ENCODE assay signal across 12 cellular contexts in the genomic region with DNA sequence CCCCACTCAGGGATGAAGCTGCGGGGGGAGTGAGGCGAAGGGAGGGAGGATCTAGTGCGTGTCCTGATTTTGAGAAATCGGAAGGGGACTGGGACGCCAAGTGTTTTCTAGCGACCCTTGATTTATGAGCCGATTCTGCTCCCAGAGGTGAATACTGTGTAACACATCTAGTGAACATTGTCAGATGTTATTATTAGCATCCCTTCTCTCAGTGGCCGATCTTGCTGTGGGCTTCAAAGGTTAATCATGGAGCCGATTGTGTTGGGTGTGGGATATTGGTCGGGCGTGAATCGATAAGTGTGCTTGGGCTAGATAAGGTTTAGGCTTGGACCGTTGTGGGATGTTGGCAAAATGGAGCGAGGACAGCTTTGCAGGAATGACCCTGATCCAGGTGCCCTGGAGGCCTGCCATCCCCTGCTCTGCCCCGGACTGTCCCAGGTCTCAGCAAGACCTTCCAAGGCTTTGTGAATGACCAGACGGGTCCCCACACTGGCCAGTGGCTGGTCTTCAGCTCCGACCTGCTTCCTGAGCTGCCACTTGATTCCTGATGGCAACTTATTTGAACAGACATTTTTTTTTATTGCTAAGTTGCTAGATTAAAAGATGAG. TPM values are rescaled to one million over a fixed set of nuclear protein-coding genes. Genes with fewer than 3 reads are reported as not detected.
DNase-seq lines count a peak whose midpoint lies in the region; ATAC-seq and TF ChIP-seq lines count a peak whose summit lies in the region.
"Had no signal": no experiment of that assay in that cellular context is flagged by ENCODE, and none has a peak within 500 bp of the region (broad histone marks: within the 10 kb centered on the region; RNA-seq: fewer than 3 reads in every experiment).

No MANE protein-coding gene starts in this region.

- WGBS in trophoblast cell (ENCODE audit: extremely low coverage, insufficient coverage, insufficient read length), result no CpG with 5 or more reads among the region's 17 CpGs
- WGBS in stomach, 5 donors, result 10 to 13% (median 12%) methylated on average over 10 to 17 of the region's 17 CpGs

- H2BK12ac ChIP-seq in trophoblast cell (ENCODE audit: low read length), result no peak overlapping the region

- DNase-seq in activated T-cell treated with anti-CD3 and anti-CD28 coated beads, Interleukin-2, amount 50 U/mL, for 72 hours, result no peak
- DNase-seq in activated T-cell treated with anti-CD3 and anti-CD28 coated beads, Interleukin-2, amount 50 U/mL, for 1 hour, result no peak
- no peak for DNase-seq in Panc1 (ENCODE audit: low read depth, low spot score)
- DNase-seq in fibroblast of mammary gland (ENCODE audit: low read depth), result no peak
- DNase-seq in trophoblast cell, result no peak
- no peak for DNase-seq in NCI-H524 (lab: John Stamatoyannopoulos, UW)
- DNase-seq in stomach, result no peak
- DNase-seq: effector memory CD4-positive, alpha-beta T cell; SJCRH30 had no signal

- no peaks in the 10 kb centered on the region for H3K36me3 Mint-ChIP-seq in activated T-cell treated with anti-CD3 and anti-CD28 coated beads, Interleukin-2, amount 50 U/mL, for 72 hours (ENCODE audit: insufficient read depth in 2 of 2)

- H4K12ac ChIP-seq in trophoblast cell (ENCODE audit: low read depth, low read length), result no peak overlapping the region

- no peak overlapping the region for H3K23ac ChIP-seq in trophoblast cell (ENCODE audit: low read length)

- no peak overlapping the region for H2AFZ ChIP-seq in trophoblast cell (ENCODE audit: insufficient read depth, low read length, poor library complexity)

- no peak overlapping the region for H4K8ac ChIP-seq in trophoblast cell (ENCODE audit: low read depth, low read length)

- ATAC-seq in activated T-cell treated with anti-CD3 and anti-CD28 coated beads, Interleukin-2, amount 50 U/mL, for 72 hours (replicated peaks in 1 of 2), result no peak
- ATAC-seq in Panc1, result peak; percentile 52
- no peak for ATAC-seq in GM18909 (IDR thresholded peaks at IDR 0.05; ENCODE audit: poor library complexity, unreplicated experiment)
- ATAC-seq: gastroesophageal sphincter had no signal

- peaks cover 54% of the 10 kb centered on the region for H3K27me3 Mint-ChIP-seq in activated T-cell treated with anti-CD3 and anti-CD28 coated beads, Interleukin-2, amount 50 U/mL, for 72 hours (ENCODE audit: low read depth)

- H3K36me3 ChIP-seq in Panc1 (ENCODE audit: control insufficient read depth, insufficient read depth, low read length) (no peaks in the 10 kb centered on the region), trophoblast cell (ENCODE audit: control insufficient read depth in 1 of 2, insufficient read depth in 2 of 2, low read length in 2 of 2) (no peaks in the 10 kb centered on the region), stomach (no peaks in the 10 kb centered on the region)
- H3K36me3 ChIP-seq: gastroesophageal sphincter, SJCRH30 had no signal

- CTCF ChIA-PET in Panc1 (lab: Charles Lee), result interaction anchor here (0.6 to 1.2 kb wide), 2 partner anchors 121 to 723 kb away, joined by 4 read pairs; no protein-coding TSS in a partner anchor

- intact Hi-C loops in Panc1 (cut with micrococcal nuclease; ENCODE audit: unreplicated experiment) (loop anchor here (10.0 kb wide), 1 partner anchor 168 kb away; no protein-coding TSS in a partner anchor), stomach (cut with DNase I; ENCODE audit: low total_unique reads) (no loop called here)

- peak overlapping the region in 1 of 2 donors; percentile 41 for H3K4me3 Mint-ChIP-seq in activated T-cell treated with anti-CD3 and anti-CD28 coated beads, Interleukin-2, amount 50 U/mL, for 72 hours

- peaks cover 4% of the 10 kb centered on the region for H3K79me2 ChIP-seq in trophoblast cell (ENCODE audit: control insufficient read depth, insufficient read depth, low read length, poor library complexity)

- no peaks in the 10 kb centered on the region for H3K4me1 Mint-ChIP-seq in activated T-cell treated with anti-CD3 and anti-CD28 coated beads, Interleukin-2, amount 50 U/mL, for 72 hours (ENCODE audit: low read depth)

- in situ Hi-C loops in Panc1 (cut with HindIII; ENCODE audit: low pct_unique_long_range_greater_than_20kb, low sequenced_read_pairs), result no loop called here

- no peak overlapping the region for H3K4ac ChIP-seq in trophoblast cell (ENCODE audit: low read depth, low read length)

- H2BK120ac ChIP-seq in trophoblast cell (ENCODE audit: insufficient read depth, low read length, poor library complexity), result no peak overlapping the region

- no peaks in the 10 kb centered on the region for H3K79me1 ChIP-seq in trophoblast cell (ENCODE audit: low read length)

- H2AK5ac ChIP-seq in trophoblast cell (ENCODE audit: low read length), result no peak overlapping the region

- H3K9me3 ChIP-seq in Panc1 (ENCODE audit: control insufficient read depth, insufficient read depth, low read depth, low read length), result no peaks in the 10 kb centered on the region
- no peaks in the 10 kb centered on the region for H3K9me3 ChIP-seq in trophoblast cell (ENCODE audit: insufficient read depth, low read depth, low read length)
- H3K9me3 ChIP-seq in stomach, result no peaks in the 10 kb centered on the region
- H3K9me3 ChIP-seq: gastroesophageal sphincter, SJCRH30 had no signal

- H3K27ac Mint-ChIP-seq in activated T-cell treated with anti-CD3 and anti-CD28 coated beads, Interleukin-2, amount 50 U/mL, for 72 hours, result peak overlapping the region; percentile 17

- no peak overlapping the region for H3K27ac ChIP-seq in Panc1 (ENCODE audit: low read length)
- H3K27ac ChIP-seq in trophoblast cell (ENCODE audit: low read depth, low read length), result no peak overlapping the region
- no peak overlapping the region for H3K27ac ChIP-seq in stomach
- H3K27ac ChIP-seq: gastroesophageal sphincter, SJCRH30 had no signal

- peaks cover 2% of the 10 kb centered on the region; the same call in 1 of the 2 replicates for H3K27me3 ChIP-seq in Panc1 (ENCODE audit: control insufficient read depth, insufficient read depth, low read length)
- H3K27me3 ChIP-seq in trophoblast cell (ENCODE audit: insufficient read depth, low read length), result peaks cover 12% of the 10 kb centered on the region
- peaks cover 17 to 99% (median 65%) of the 10 kb centered on the region in 3 donors for H3K27me3 ChIP-seq in stomach

- H3K4me1 ChIP-seq in Panc1 (ENCODE audit: control insufficient read depth, insufficient read depth, low read length), result no peaks in the 10 kb centered on the region
- H3K4me1 ChIP-seq in trophoblast cell (ENCODE audit: control insufficient read depth in 1 of 2, insufficient read depth in 2 of 2, low read length in 2 of 2), result peaks cover 4 to 16% of the 10 kb centered on the region in 2 experiments
- H3K4me1 ChIP-seq in stomach, result peaks cover 0 to 35% (median 19%) of the 10 kb centered on the region in 4 donors
- H3K4me1 ChIP-seq: SJCRH30 had no signal

- POLR2A ChIA-PET in Panc1 (lab: Charles Lee), result no interaction called here

- TF ChIP-seq EP300 in stomach (IDR thresholded peaks at IDR 0.05), result no peak

- no peak overlapping the region for H4K91ac ChIP-seq in trophoblast cell (ENCODE audit: low read depth, low read length)

- no peaks in the 10 kb centered on the region for H3K9me3 Mint-ChIP-seq in activated T-cell treated with anti-CD3 and anti-CD28 coated beads, Interleukin-2, amount 50 U/mL, for 72 hours

- H3K14ac ChIP-seq in trophoblast cell (ENCODE audit: low read length), result no peak overlapping the region

- H2BK5ac ChIP-seq in trophoblast cell (ENCODE audit: low read depth, low read length, poor library complexity), result no peak overlapping the region

- H3K9ac ChIP-seq in trophoblast cell (ENCODE audit: low read length), result no peak overlapping the region

- BruUV-seq in Panc1 (replicated peaks; lab: Mats Ljungman, UMichigan), result no TSS peak

- no peak overlapping the region for H3K18ac ChIP-seq in trophoblast cell (ENCODE audit: low read length)

- H3K4me2 ChIP-seq in trophoblast cell (ENCODE audit: low read length), result peak overlapping the region; percentile 96

- peak; percentile 65; the same call in 1 of the 2 replicates for TF ChIP-seq CTCF in Panc1 (IDR thresholded peaks at IDR 0.05)
- TF ChIP-seq CTCF in fibroblast of mammary gland (conservative IDR thresholded peaks at IDR 0.05; ENCODE audit: control insufficient read depth, insufficient read depth, low read depth, low read length), result no peak
- no peak for TF ChIP-seq CTCF in stomach (IDR thresholded peaks at IDR 0.05)

- H3K4me3 ChIP-seq in Panc1 (ENCODE audit: low read depth in 2 of 2, low read length in 2 of 2) (no peak overlapping the region), fibroblast of mammary gland (ENCODE audit: control insufficient read depth, low read depth, low read length) (peak overlapping the region; percentile 1), trophoblast cell (ENCODE audit: low read depth, low read length) (no peak overlapping the region), stomach (peak overlapping the region in 1 of 4 donors; percentile 28)
- H3K4me3 ChIP-seq: K562, SJCRH30 had no signal

- no peak for TF ChIP-seq POLR2A in stomach (IDR thresholded peaks at IDR 0.05)

RNA-seq across cellular contexts. Expression of gene AJAP1, which starts 2.2 kb away (rescaled TPM):
- total RNA-seq in activated T-cell treated with anti-CD3 and anti-CD28 coated beads, Interleukin-2, amount 50 U/mL, for 72 hours, result under 1 TPM; 0.05 to 0.46 TPM
- total RNA-seq in Panc1 (2021; ENCODE audit: unreplicated experiment) (not detected), stomach (1 to 10 TPM in 1 of 5 donors, under 1 TPM in 1, not detected in 3; 0.14 to 1.1 TPM)
- polyA plus RNA-seq in Panc1 (2012; ENCODE audit: insufficient read length), result not detected
- polyA plus RNA-seq in trophoblast cell (2013), result 1.2 and 1.4 TPM in 2 replicates
- polyA plus RNA-seq in stomach, result under 1 TPM; 0.10 to 0.31 (median 0.12) TPM
- total RNA-seq: K562, SJCRH30 had no signal
- polyA plus RNA-seq: K562 had no signal
